Comparison of ENCODE assay signal across 8 cellular contexts in the genomic region with DNA sequence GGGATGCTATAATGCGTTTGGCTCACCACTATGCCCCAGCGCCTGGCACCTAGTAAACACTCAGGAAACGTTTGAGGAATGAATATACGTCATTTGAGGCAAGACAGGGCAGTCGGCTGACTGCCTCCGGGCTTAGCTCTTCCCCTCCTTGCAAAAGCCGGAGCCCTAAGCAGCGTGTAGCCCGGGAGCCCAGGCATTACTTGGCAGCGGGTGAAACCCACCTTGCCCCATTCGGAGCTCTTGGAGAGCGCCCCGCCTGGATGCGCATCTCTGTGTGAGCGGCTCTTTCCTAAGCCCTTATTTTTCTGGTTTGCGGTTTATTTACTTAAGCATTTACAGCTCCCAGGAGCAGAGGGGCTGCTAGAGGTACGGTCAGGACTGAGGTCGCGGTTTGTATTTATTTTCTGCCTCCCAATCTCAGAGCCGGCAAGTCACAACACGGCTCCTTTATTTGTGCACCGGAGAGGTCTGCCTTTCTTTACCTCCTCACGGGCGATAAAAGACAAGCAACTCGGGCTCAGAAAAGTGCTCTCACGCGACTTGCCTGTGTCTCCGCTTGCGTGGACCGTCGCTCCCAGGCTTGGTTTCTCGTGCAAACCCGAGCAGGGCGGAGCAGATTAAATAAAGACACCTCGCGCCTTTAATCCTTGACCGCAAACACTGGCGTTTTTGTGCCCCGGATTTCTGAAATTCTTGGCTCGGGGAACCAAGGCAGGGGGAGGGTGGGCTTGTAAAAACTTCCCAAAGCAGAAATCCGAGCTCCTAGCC. TPM values are rescaled to one million over a fixed set of nuclear protein-coding genes. Genes with fewer than 3 reads are reported as not detected.
DNase-seq lines count a peak whose midpoint lies in the region; ATAC-seq and TF ChIP-seq lines count a peak whose summit lies in the region.

No MANE protein-coding gene starts in this region.

- peaks cover 3 to 8% of the 10 kb centered on the region in 2 donors for H3K27me3 Mint-ChIP-seq in natural killer cell treated with Interleukin-12 subunit alpha and Interleukin-12 subunit beta and Interleukin-15 and Interleukin-18, amount 100 ng/mL, for 72 hours
- peaks cover 22% of the 10 kb centered on the region for H3K27me3 Mint-ChIP-seq in type B pancreatic cell

- H3K36me3 Mint-ChIP-seq in natural killer cell treated with Interleukin-12 subunit alpha and Interleukin-12 subunit beta and Interleukin-15 and Interleukin-18, amount 100 ng/mL, for 72 hours = peaks cover 17% of the 10 kb centered on the region
- H3K36me3 Mint-ChIP-seq in type B pancreatic cell = no peaks in the 10 kb centered on the region

- H3K27me3 ChIP-seq in Panc1 (ENCODE audit: control insufficient read depth, insufficient read depth, low read length) = peaks cover 2% of the 10 kb centered on the region; the same call in 1 of the 2 replicates

- no peaks in the 10 kb centered on the region for H3K9me3 ChIP-seq in Panc1 (ENCODE audit: control insufficient read depth, insufficient read depth, low read depth, low read length)

- peak overlapping the region; percentile 51 for H3K27ac ChIP-seq in Panc1 (ENCODE audit: low read length)

- intact Hi-C loops in Panc1 (cut with micrococcal nuclease; ENCODE audit: unreplicated experiment) = loop anchor here (10.0 kb wide), 1 partner anchor 142 kb away; no protein-coding TSS in a partner anchor

- H3K4me1 Mint-ChIP-seq in natural killer cell treated with Interleukin-12 subunit alpha and Interleukin-12 subunit beta and Interleukin-15 and Interleukin-18, amount 100 ng/mL, for 72 hours (ENCODE audit: low read depth in 2 of 2) = peaks cover 32 to 43% of the 10 kb centered on the region in 2 donors
- H3K4me1 Mint-ChIP-seq in type B pancreatic cell (ENCODE audit: unreplicated experiment) = peaks cover 31% of the 10 kb centered on the region

- H3K4me3 Mint-ChIP-seq in natural killer cell treated with Interleukin-12 subunit alpha and Interleukin-12 subunit beta and Interleukin-15 and Interleukin-18, amount 100 ng/mL, for 72 hours = peak overlapping the region; percentile 93
- peak overlapping the region; percentile 96 for H3K4me3 Mint-ChIP-seq in type B pancreatic cell

- in situ Hi-C loops in Panc1 (cut with HindIII; ENCODE audit: low pct_unique_long_range_greater_than_20kb, low sequenced_read_pairs) = no loop called here

- BruUV-seq in Panc1 (replicated peaks; lab: Mats Ljungman, UMichigan) = no TSS peak

- H3K4me3 ChIP-seq in Panc1 (ENCODE audit: low read depth in 2 of 2, low read length in 2 of 2) = peak overlapping the region; percentile 79 to 90
- H3K4me3 ChIP-seq in fibroblast of pulmonary artery (replicated peaks; ENCODE audit: low read depth, low read length) = peak overlapping the region; percentile 89

- H3K27ac Mint-ChIP-seq in natural killer cell treated with Interleukin-12 subunit alpha and Interleukin-12 subunit beta and Interleukin-15 and Interleukin-18, amount 100 ng/mL, for 72 hours = peak overlapping the region; percentile 77 to 90
- peak overlapping the region; percentile 90 for H3K27ac Mint-ChIP-seq in type B pancreatic cell

- peaks cover 3% of the 10 kb centered on the region; the same call in 1 of the 2 replicates for H3K4me1 ChIP-seq in Panc1 (ENCODE audit: control insufficient read depth, insufficient read depth, low read length)

- CTCF ChIA-PET in Panc1 (lab: Charles Lee) = interaction anchor here (0.7 to 1.7 kb wide), 2 partner anchors 142 to 565 kb away, joined by 4 to 6 read pairs; no protein-coding TSS in a partner anchor

- DNase-seq in DMS 273 (lab: John Stamatoyannopoulos, UW; ENCODE audit: unreplicated experiment) = peak; percentile 76
- DNase-seq in Panc1 (ENCODE audit: low read depth, low spot score) = no peak
- peak; percentile 40 for DNase-seq in activated effector memory CD4-positive, alpha-beta T cell treated with Interleukin-2 at 50 U/mL for 16 hours
- peak; percentile 87 for DNase-seq in fibroblast of pulmonary artery (ENCODE audit: low read depth)
- no peak for DNase-seq in natural killer cell treated with Interleukin-12 subunit alpha and Interleukin-12 subunit beta and Interleukin-15 and Interleukin-18, amount 100 ng/mL, for 72 hours (ENCODE audit: low spot score)
- DNase-seq in type B pancreatic cell (ENCODE audit: extremely low spot score, unreplicated experiment) = no peak

- POLR2A ChIA-PET in Panc1 (lab: Charles Lee) = interaction anchor here (0.8 to 0.9 kb wide), 2 partner anchors 19 to 93 kb away, joined by 3 read pairs; no protein-coding TSS in a partner anchor

- TF ChIP-seq CTCF in Panc1 (IDR thresholded peaks at IDR 0.05) (no peak), fibroblast of pulmonary artery (IDR thresholded peaks at IDR 0.05; ENCODE audit: low read length, missing control alignments) (no peak), type B pancreatic cell (conservative IDR thresholded peaks at IDR 0.05) (no peak)

- no peaks in the 10 kb centered on the region for H3K9me3 Mint-ChIP-seq in natural killer cell treated with Interleukin-12 subunit alpha and Interleukin-12 subunit beta and Interleukin-15 and Interleukin-18, amount 100 ng/mL, for 72 hours
- no peaks in the 10 kb centered on the region for H3K9me3 Mint-ChIP-seq in type B pancreatic cell

- ATAC-seq in HG02970 (IDR thresholded peaks at IDR 0.05; ENCODE audit: low FRiP score, unreplicated experiment) (peak; percentile 2), Panc1 (peak; percentile 53), GM21786 (IDR thresholded peaks at IDR 0.05; ENCODE audit: unreplicated experiment) (no peak)
- peak in 1 of 2 donors; percentile 22 for ATAC-seq in natural killer cell treated with Interleukin-12 subunit alpha and Interleukin-12 subunit beta and Interleukin-15 and Interleukin-18, amount 100 ng/mL, for 72 hours

- no peaks in the 10 kb centered on the region for H3K36me3 ChIP-seq in Panc1 (ENCODE audit: control insufficient read depth, insufficient read depth, low read length)

RNA-seq across cellular contexts. Expression of gene ITPR1, which starts 0.7 kb away (rescaled TPM):
- total RNA-seq in Panc1 (2021; ENCODE audit: unreplicated experiment) = 8.7 TPM
- polyA plus RNA-seq in Panc1 (2012; ENCODE audit: insufficient read length) = 6.5 TPM
- 100 to 1,000 TPM; 119 to 177 TPM for total RNA-seq in natural killer cell treated with Interleukin-12 subunit alpha and Interleukin-12 subunit beta and Interleukin-15 and Interleukin-18, amount 100 ng/mL, for 72 hours
- 22.0 and 45.9 TPM in 2 replicates for total RNA-seq in type B pancreatic cell (ENCODE audit: low replicate concordance)

RNA-seq across cellular contexts. Expression of gene SUMF1, which starts 25.4 kb away (rescaled TPM):
- total RNA-seq in Panc1 (2021; ENCODE audit: unreplicated experiment) (15.5 TPM), type B pancreatic cell (ENCODE audit: low replicate concordance) (27.9 and 49.6 TPM in 2 replicates)
- polyA plus RNA-seq in Panc1 (2012; ENCODE audit: insufficient read length) = 12.7 TPM
- total RNA-seq in natural killer cell treated with Interleukin-12 subunit alpha and Interleukin-12 subunit beta and Interleukin-15 and Interleukin-18, amount 100 ng/mL, for 72 hours = 10 to 100 TPM; 13.6 to 13.7 TPM

Comparison
In these comparisons a context has a peak if more than half of its experiments do, and no peak if none do; other contexts are left out.
1. DNase-seq: peak in DMS 273 (single experiment), activated effector memory CD4-positive, alpha-beta T cell treated with Interleukin-2 at 50 U/mL for 16 hours (single experiment) and fibroblast of pulmonary artery (single experiment); none in Panc1 (single experiment), natural killer cell treated with Interleukin-12 subunit alpha and Interleukin-12 subunit beta and Interleukin-15 and Interleukin-18, amount 100 ng/mL, for 72 hours (single experiment) and type B pancreatic cell (single experiment).